Comparison of ENCODE assay signal across 1 cellular context in the genomic region with DNA sequence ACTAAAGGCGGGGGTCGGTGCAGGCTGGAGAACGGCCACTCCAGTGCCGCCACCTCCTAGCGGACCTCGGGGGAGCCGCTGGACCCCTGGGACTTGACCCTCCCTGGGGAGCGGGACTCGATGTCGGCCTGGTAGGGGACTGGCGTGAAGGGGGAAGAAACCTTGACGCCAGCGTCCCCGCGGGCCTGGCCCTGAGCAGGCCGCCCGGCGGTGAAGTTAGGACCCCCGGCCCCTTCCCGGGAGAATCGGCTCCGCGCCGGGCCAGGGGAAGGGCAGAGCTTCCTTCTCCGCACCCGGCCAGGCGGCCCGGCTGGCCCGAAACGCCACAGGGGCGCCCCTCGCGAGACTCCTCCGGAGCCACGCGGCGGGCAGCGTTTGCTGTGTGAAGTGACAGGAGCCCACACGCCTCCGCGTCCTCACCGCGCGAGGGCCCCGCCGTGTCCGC.
A peak's percentile ranks its signal among the peaks of the same experiment; 100 is the strongest.
TF ChIP-seq lines count a peak whose summit lies in the region.

No MANE protein-coding gene starts in this region.

TF ChIP-seq in HEK293, 187 proteins besides CTCF, POLR2A, EP300 and RAD21 (continued from another document and continues in another):
- TF ChIP-seq, protein P1, sequence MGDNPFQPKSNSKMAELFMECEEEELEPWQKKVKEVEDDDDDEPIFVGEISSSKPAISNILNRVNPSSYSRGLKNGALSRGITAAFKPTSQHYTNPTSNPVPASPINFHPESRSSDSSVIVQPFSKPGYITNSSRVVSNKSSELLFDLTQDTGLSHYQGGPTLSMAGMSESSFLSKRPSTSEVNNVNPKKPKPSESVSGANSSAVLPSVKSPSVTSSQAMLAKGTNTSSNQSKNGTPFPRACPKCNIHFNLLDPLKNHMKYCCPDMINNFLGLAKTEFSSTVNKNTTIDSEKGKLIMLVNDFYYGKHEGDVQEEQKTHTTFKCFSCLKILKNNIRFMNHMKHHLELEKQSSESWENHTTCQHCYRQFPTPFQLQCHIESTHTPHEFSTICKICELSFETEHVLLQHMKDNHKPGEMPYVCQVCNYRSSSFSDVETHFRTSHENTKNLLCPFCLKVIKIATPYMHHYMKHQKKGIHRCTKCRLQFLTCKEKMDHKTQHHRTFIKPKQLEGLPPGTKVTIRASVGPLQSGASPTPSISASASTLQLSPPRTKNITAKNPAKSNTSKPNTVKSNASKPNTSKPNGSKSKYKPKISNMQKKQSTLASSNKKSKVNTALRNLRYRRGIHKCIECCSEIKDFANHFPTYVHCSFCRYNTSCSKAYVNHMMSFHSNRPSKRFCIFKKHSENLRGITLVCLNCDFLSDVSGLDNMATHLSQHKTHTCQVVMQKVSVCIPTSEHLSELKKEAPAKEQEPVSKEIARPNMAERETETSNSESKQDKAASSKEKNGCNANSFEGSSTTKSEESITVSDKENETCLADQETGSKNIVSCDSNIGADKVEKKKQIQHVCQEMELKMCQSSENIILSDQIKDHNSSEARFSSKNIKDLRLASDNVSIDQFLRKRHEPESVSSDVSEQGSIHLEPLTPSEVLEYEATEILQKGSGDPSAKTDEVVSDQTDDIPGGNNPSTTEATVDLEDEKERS (tag by site-specific recombination; IDR thresholded peaks at IDR 0.05) = no peak
- TF ChIP-seq, protein P2, sequence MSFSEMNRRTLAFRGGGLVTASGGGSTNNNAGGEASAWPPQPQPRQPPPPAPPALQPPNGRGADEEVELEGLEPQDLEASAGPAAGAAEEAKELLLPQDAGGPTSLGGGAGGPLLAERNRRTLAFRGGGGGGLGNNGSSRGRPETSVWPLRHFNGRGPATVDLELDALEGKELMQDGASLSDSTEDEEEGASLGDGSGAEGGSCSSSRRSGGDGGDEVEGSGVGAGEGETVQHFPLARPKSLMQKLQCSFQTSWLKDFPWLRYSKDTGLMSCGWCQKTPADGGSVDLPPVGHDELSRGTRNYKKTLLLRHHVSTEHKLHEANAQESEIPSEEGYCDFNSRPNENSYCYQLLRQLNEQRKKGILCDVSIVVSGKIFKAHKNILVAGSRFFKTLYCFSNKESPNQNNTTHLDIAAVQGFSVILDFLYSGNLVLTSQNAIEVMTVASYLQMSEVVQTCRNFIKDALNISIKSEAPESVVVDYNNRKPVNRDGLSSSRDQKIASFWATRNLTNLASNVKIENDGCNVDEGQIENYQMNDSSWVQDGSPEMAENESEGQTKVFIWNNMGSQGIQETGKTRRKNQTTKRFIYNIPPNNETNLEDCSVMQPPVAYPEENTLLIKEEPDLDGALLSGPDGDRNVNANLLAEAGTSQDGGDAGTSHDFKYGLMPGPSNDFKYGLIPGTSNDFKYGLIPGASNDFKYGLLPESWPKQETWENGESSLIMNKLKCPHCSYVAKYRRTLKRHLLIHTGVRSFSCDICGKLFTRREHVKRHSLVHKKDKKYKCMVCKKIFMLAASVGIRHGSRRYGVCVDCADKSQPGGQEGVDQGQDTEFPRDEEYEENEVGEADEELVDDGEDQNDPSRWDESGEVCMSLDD (tag by site-specific recombination; IDR thresholded peaks at IDR 0.05) = no peak
- TF ChIP-seq ZNF561 (tag by site-specific recombination; IDR thresholded peaks at IDR 0.05; ENCODE audit: borderline replicate concordance) = no peak
- TF ChIP-seq, protein P3, sequence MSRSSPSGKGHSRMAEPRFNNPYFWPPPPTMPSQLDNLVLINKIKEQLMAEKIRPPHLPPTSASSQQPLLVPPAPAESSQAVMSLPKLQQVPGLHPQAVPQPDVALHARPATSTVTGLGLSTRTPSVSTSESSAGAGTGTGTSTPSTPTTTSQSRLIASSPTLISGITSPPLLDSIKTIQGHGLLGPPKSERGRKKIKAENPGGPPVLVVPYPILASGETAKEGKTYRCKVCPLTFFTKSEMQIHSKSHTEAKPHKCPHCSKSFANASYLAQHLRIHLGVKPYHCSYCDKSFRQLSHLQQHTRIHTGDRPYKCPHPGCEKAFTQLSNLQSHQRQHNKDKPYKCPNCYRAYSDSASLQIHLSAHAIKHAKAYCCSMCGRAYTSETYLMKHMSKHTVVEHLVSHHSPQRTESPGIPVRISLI (tag by site-specific recombination; IDR thresholded peaks at IDR 0.05) = no peak
- TF ChIP-seq BCL11B (tag by site-specific recombination; IDR thresholded peaks at IDR 0.05; ENCODE audit: low read depth) = 0 out of 2 replicates have a peak, but pooled peaks have one; percentile 7
- TF ChIP-seq ZNF654 (tag by site-specific recombination; IDR thresholded peaks at IDR 0.05; ENCODE audit: low read depth) = no peak
- TF ChIP-seq ZNF37A (tag by site-specific recombination; IDR thresholded peaks at IDR 0.05) = no peak
- TF ChIP-seq, protein P4, sequence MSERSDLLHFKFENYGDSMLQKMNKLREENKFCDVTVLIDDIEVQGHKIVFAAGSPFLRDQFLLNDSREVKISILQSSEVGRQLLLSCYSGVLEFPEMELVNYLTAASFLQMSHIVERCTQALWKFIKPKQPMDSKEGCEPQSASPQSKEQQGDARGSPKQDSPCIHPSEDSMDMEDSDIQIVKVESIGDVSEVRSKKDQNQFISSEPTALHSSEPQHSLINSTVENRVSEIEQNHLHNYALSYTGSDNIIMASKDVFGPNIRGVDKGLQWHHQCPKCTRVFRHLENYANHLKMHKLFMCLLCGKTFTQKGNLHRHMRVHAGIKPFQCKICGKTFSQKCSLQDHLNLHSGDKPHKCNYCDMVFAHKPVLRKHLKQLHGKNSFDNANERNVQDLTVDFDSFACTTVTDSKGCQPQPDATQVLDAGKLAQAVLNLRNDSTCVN (tag by site-specific recombination; optimal IDR thresholded peaks at IDR 0.05) = peak; percentile 53
- TF ChIP-seq ZBTB17 (tag by site-specific recombination; IDR thresholded peaks at IDR 0.05) = no peak
- TF ChIP-seq MEIS1 (CRISPR knock-in tag; IDR thresholded peaks at IDR 0.05; ENCODE audit: borderline replicate concordance) = 0 out of 2 replicates have a peak, but pooled peaks have one; percentile 13
- no peak for TF ChIP-seq ZNF558 (tag by site-specific recombination; IDR thresholded peaks at IDR 0.05)
- TF ChIP-seq ZNF658 (tag by site-specific recombination; IDR thresholded peaks at IDR 0.05) = no peak
- TF ChIP-seq ZNF48 (tag by site-specific recombination; IDR thresholded peaks at IDR 0.05) = no peak
- TF ChIP-seq KLF7 (tag by site-specific recombination; IDR thresholded peaks at IDR 0.05; ENCODE audit: borderline replicate concordance) = no peak
- no peak for TF ChIP-seq ZNF621 (tag by site-specific recombination; IDR thresholded peaks at IDR 0.05)
- TF ChIP-seq ZFHX2 (tag by site-specific recombination; conservative IDR thresholded peaks at IDR 0.05) = no peak
- TF ChIP-seq, protein P5, sequence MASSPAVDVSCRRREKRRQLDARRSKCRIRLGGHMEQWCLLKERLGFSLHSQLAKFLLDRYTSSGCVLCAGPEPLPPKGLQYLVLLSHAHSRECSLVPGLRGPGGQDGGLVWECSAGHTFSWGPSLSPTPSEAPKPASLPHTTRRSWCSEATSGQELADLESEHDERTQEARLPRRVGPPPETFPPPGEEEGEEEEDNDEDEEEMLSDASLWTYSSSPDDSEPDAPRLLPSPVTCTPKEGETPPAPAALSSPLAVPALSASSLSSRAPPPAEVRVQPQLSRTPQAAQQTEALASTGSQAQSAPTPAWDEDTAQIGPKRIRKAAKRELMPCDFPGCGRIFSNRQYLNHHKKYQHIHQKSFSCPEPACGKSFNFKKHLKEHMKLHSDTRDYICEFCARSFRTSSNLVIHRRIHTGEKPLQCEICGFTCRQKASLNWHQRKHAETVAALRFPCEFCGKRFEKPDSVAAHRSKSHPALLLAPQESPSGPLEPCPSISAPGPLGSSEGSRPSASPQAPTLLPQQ (tag by site-specific recombination; IDR thresholded peaks at IDR 0.05) = no peak
- TF ChIP-seq, protein P6, sequence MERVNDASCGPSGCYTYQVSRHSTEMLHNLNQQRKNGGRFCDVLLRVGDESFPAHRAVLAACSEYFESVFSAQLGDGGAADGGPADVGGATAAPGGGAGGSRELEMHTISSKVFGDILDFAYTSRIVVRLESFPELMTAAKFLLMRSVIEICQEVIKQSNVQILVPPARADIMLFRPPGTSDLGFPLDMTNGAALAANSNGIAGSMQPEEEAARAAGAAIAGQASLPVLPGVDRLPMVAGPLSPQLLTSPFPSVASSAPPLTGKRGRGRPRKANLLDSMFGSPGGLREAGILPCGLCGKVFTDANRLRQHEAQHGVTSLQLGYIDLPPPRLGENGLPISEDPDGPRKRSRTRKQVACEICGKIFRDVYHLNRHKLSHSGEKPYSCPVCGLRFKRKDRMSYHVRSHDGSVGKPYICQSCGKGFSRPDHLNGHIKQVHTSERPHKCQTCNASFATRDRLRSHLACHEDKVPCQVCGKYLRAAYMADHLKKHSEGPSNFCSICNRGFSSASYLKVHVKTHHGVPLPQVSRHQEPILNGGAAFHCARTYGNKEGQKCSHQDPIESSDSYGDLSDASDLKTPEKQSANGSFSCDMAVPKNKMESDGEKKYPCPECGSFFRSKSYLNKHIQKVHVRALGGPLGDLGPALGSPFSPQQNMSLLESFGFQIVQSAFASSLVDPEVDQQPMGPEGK (tag by site-specific recombination; IDR thresholded peaks at IDR 0.05) = no peak
- TF ChIP-seq, protein P7, sequence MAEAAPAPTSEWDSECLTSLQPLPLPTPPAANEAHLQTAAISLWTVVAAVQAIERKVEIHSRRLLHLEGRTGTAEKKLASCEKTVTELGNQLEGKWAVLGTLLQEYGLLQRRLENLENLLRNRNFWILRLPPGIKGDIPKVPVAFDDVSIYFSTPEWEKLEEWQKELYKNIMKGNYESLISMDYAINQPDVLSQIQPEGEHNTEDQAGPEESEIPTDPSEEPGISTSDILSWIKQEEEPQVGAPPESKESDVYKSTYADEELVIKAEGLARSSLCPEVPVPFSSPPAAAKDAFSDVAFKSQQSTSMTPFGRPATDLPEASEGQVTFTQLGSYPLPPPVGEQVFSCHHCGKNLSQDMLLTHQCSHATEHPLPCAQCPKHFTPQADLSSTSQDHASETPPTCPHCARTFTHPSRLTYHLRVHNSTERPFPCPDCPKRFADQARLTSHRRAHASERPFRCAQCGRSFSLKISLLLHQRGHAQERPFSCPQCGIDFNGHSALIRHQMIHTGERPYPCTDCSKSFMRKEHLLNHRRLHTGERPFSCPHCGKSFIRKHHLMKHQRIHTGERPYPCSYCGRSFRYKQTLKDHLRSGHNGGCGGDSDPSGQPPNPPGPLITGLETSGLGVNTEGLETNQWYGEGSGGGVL (tag by site-specific recombination; IDR thresholded peaks at IDR 0.05) = no peak
- TF ChIP-seq ZNF510 (tag by site-specific recombination; IDR thresholded peaks at IDR 0.05; ENCODE audit: insufficient replicate concordance) = no peak
- TF ChIP-seq HOXC10 (CRISPR knock-in tag; IDR thresholded peaks at IDR 0.05) = 0 out of 2 replicates have a peak, but pooled peaks have one; percentile 17
- TF ChIP-seq, protein P8, sequence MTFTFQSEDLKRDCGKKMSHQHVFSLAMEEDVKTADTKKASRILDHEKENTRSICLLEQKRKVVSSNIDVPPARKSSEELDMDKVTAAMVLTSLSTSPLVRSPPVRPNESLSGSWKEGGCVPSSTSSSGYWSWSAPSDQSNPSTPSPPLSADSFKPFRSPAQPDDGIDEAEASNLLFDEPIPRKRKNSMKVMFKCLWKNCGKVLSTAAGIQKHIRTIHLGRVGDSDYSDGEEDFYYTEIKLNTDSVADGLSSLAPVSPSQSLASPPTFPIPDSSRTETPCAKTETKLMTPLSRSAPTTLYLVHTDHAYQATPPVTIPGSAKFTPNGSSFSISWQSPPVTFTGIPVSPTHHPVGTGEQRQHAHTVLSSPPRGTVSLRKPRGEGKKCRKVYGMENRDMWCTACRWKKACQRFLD (tag by site-specific recombination; IDR thresholded peaks at IDR 0.05) = no peak
- no peak for TF ChIP-seq ZNF76 (tag by site-specific recombination; IDR thresholded peaks at IDR 0.05; ENCODE audit: borderline replicate concordance, low read depth)
- TF ChIP-seq, protein P9, sequence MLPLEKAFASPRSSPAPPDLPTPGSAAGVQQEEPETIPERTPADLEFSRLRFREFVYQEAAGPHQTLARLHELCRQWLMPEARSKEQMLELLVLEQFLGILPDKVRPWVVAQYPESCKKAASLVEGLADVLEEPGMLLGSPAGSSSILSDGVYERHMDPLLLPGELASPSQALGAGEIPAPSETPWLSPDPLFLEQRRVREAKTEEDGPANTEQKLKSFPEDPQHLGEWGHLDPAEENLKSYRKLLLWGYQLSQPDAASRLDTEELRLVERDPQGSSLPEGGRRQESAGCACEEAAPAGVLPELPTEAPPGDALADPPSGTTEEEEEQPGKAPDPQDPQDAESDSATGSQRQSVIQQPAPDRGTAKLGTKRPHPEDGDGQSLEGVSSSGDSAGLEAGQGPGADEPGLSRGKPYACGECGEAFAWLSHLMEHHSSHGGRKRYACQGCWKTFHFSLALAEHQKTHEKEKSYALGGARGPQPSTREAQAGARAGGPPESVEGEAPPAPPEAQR (tag by site-specific recombination; IDR thresholded peaks at IDR 0.05) = no peak
- TF ChIP-seq ZNF629 (tag by site-specific recombination; IDR thresholded peaks at IDR 0.05) = no peak
- TF ChIP-seq, protein P10, sequence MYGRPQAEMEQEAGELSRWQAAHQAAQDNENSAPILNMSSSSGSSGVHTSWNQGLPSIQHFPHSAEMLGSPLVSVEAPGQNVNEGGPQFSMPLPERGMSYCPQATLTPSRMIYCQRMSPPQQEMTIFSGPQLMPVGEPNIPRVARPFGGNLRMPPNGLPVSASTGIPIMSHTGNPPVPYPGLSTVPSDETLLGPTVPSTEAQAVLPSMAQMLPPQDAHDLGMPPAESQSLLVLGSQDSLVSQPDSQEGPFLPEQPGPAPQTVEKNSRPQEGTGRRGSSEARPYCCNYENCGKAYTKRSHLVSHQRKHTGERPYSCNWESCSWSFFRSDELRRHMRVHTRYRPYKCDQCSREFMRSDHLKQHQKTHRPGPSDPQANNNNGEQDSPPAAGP (tag by site-specific recombination; IDR thresholded peaks at IDR 0.05) = no peak
- TF ChIP-seq ZNF140 (tag by site-specific recombination; IDR thresholded peaks at IDR 0.05) = no peak
- TF ChIP-seq ZNF404 (tag by site-specific recombination; IDR thresholded peaks at IDR 0.05) = no peak
- TF ChIP-seq, protein P11, sequence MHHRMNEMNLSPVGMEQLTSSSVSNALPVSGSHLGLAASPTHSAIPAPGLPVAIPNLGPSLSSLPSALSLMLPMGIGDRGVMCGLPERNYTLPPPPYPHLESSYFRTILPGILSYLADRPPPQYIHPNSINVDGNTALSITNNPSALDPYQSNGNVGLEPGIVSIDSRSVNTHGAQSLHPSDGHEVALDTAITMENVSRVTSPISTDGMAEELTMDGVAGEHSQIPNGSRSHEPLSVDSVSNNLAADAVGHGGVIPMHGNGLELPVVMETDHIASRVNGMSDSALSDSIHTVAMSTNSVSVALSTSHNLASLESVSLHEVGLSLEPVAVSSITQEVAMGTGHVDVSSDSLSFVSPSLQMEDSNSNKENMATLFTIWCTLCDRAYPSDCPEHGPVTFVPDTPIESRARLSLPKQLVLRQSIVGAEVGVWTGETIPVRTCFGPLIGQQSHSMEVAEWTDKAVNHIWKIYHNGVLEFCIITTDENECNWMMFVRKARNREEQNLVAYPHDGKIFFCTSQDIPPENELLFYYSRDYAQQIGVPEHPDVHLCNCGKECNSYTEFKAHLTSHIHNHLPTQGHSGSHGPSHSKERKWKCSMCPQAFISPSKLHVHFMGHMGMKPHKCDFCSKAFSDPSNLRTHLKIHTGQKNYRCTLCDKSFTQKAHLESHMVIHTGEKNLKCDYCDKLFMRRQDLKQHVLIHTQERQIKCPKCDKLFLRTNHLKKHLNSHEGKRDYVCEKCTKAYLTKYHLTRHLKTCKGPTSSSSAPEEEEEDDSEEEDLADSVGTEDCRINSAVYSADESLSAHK (tag by site-specific recombination; IDR thresholded peaks at IDR 0.05) = no peak
- no peak for TF ChIP-seq YY1 (tag by site-specific recombination; IDR thresholded peaks at IDR 0.05)
- TF ChIP-seq ZNF114 (tag by site-specific recombination; IDR thresholded peaks at IDR 0.05) = no peak
- TF ChIP-seq ZIC2 (tag by site-specific recombination; IDR thresholded peaks at IDR 0.05) = peak; percentile 54; the same call in 1 of the 2 replicates
